ENCODE assay signal across 8 cellular contexts in genomic region chr5:43661102-43661501, GRCh38. TPM values are rescaled to one million over a fixed set of nuclear protein-coding genes. Genes with fewer than 3 reads are reported as not detected.
DNase-seq lines count a peak whose midpoint lies in the region; ATAC-seq and TF ChIP-seq lines count a peak whose summit lies in the region.

No MANE protein-coding gene starts in this region.

- H3K27me3 ChIP-seq in subcutaneous abdominal adipose tissue (ENCODE audit: control insufficient read depth in 5 of 5, insufficient read depth in 4 of 5, low read length in 5 of 5) = no peaks in the 10 kb centered on the region

- H3K27ac ChIP-seq in OCI-LY7 (ENCODE audit: low read depth, low read length, poor library complexity, severe bottlenecking) = no peak overlapping the region
- peak overlapping the region; percentile 61 for H3K27ac ChIP-seq in subcutaneous abdominal adipose tissue (ENCODE audit: low read depth, low read length)

- H3K4me1 ChIP-seq in OCI-LY7 (ENCODE audit: insufficient read depth, low read length, poor library complexity, severe bottlenecking) (no peaks in the 10 kb centered on the region), subcutaneous abdominal adipose tissue (ENCODE audit: control insufficient read depth in 5 of 5, insufficient read depth in 5 of 5, low read length in 5 of 5) (peaks cover 0 to 28% (median 6%) of the 10 kb centered on the region in 5 donors)

- ATAC-seq in GM21367 (IDR thresholded peaks at IDR 0.05; ENCODE audit: unreplicated experiment) = no peak
- ATAC-seq in GM21619 (IDR thresholded peaks at IDR 0.05; ENCODE audit: unreplicated experiment) = no peak

- peak; percentile 72 for DNase-seq in A172 (ENCODE audit: low spot score)
- peak; percentile 43 for DNase-seq in G401 (ENCODE audit: low spot score)
- DNase-seq in OCI-LY7 (ENCODE audit: low spot score) = peak; percentile 49
- peak; percentile 45 for DNase-seq in fibroblast of gingiva (ENCODE audit: low read depth)
- DNase-seq in pons (ENCODE audit: low spot score) = no peak

- H3K9ac ChIP-seq in subcutaneous abdominal adipose tissue (ENCODE audit: low read length in 5 of 5) = no peak overlapping the region

- BruUV-seq in OCI-LY7 (replicated peaks; lab: Mats Ljungman, UMichigan) = no TSS peak

- no peak overlapping the region for H2AFZ ChIP-seq in OCI-LY7 (ENCODE audit: low read length)

- H3K4me2 ChIP-seq in OCI-LY7 (ENCODE audit: low read length) = no peak overlapping the region

- peak; percentile 75 for TF ChIP-seq CTCF in OCI-LY7 (conservative IDR thresholded peaks at IDR 0.05; ENCODE audit: low read length)

- POLR2A ChIA-PET in OCI-LY7 (lab: Charles Lee) = no interaction called here

- H3K9me2 ChIP-seq in OCI-LY7 (ENCODE audit: insufficient read depth, low read length) = no peaks in the 10 kb centered on the region

- no peak overlapping the region for H3K4me3 ChIP-seq in OCI-LY7 (ENCODE audit: low read depth, low read length, poor library complexity, severe bottlenecking)
- no peak overlapping the region for H3K4me3 ChIP-seq in subcutaneous abdominal adipose tissue (ENCODE audit: low read depth in 1 of 5, low read length in 5 of 5)

- in situ Hi-C loops in G401 (cut with HindIII; ENCODE audit: low sequenced_read_pairs) = no loop called here

- no peaks in the 10 kb centered on the region for H4K20me1 ChIP-seq in OCI-LY7 (ENCODE audit: insufficient read depth, low read length)

- intact Hi-C loops in OCI-LY7 (cut with micrococcal nuclease; ENCODE audit: unreplicated experiment) = no loop called here

- CTCF ChIA-PET in OCI-LY7 (lab: Charles Lee; ENCODE audit: unreplicated experiment) = no interaction called here

- H3K9me3 ChIP-seq in OCI-LY7 (ENCODE audit: low read length) (no peaks in the 10 kb centered on the region), subcutaneous abdominal adipose tissue (ENCODE audit: control insufficient read depth in 5 of 5, low read length in 5 of 5) (no peaks in the 10 kb centered on the region)

- H3K79me2 ChIP-seq in OCI-LY7 (ENCODE audit: insufficient read depth, low read depth, low read length) = no peaks in the 10 kb centered on the region

- H3K36me3 ChIP-seq in OCI-LY7 (ENCODE audit: insufficient read depth, low read length) (peaks cover 73% of the 10 kb centered on the region), subcutaneous abdominal adipose tissue (ENCODE audit: control insufficient read depth in 5 of 5, insufficient read depth in 5 of 5, low read length in 5 of 5) (peaks cover 11 to 25% (median 22%) of the 10 kb centered on the region in 5 donors)

RNA-seq across cellular contexts. Expression of gene NNT, which starts 58.1 kb away (rescaled TPM):
- total RNA-seq in A172 (2014; rRNA removed; shearing (Covaris generic)) = 42.8 and 46.2 TPM in 2 replicates
- 13.4 and 18.1 TPM in 2 replicates for total RNA-seq in G401 (2014; rRNA removed; shearing (Covaris generic))
- total RNA-seq in OCI-LY7 (2014; rRNA removed; shearing (Covaris generic)) = 33.6 and 42.2 TPM in 2 replicates
- total RNA-seq in OCI-LY7 (2022) = 98.3 and 120 TPM in 2 replicates
